1 cellular context compared by ENCODE assay signal in genomic region chr5:42756630-42757601, GRCh38.
TF ChIP-seq lines count a peak whose summit lies in the region.

Gene CCDC152 (plus strand): TSS chr5:42756818. CDS start chr5:42759122, 2,304 bp downstream.

TF ChIP-seq in H1, 55 proteins besides CTCF, POLR2A, EP300 and RAD21 (continued from another document):
- peak; percentile 75 for TF ChIP-seq E2F6 (IDR thresholded peaks at IDR 0.05)
- TF ChIP-seq TEAD4 (IDR thresholded peaks at IDR 0.05; ENCODE audit: low read depth, low read length), result 0 out of 2 replicates have a peak, but pooled peaks have one; percentile 21
- no peak for TF ChIP-seq CREB1 (IDR thresholded peaks at IDR 0.05)
- TF ChIP-seq POLR2AphosphoS5 (IDR thresholded peaks at IDR 0.05; ENCODE audit: low read depth, low read length), result 0 out of 2 replicates have a peak, but pooled peaks have one; percentile 43
- TF ChIP-seq SP2 (IDR thresholded peaks at IDR 0.05; ENCODE audit: low read length), result no peak
- 0 out of 2 replicates have a peak, but pooled peaks have one; percentile 54 for TF ChIP-seq KDM5A (IDR thresholded peaks at IDR 0.05; ENCODE audit: low read length)
- peak; percentile 82 for TF ChIP-seq TBP (IDR thresholded peaks at IDR 0.05; ENCODE audit: low read depth, low read length)
- TF ChIP-seq TAF1 (IDR thresholded peaks at IDR 0.05; ENCODE audit: low read depth, low read length), result peak; percentile 86
